ENCODE assay signal across 9 cellular contexts in the genomic region with DNA sequence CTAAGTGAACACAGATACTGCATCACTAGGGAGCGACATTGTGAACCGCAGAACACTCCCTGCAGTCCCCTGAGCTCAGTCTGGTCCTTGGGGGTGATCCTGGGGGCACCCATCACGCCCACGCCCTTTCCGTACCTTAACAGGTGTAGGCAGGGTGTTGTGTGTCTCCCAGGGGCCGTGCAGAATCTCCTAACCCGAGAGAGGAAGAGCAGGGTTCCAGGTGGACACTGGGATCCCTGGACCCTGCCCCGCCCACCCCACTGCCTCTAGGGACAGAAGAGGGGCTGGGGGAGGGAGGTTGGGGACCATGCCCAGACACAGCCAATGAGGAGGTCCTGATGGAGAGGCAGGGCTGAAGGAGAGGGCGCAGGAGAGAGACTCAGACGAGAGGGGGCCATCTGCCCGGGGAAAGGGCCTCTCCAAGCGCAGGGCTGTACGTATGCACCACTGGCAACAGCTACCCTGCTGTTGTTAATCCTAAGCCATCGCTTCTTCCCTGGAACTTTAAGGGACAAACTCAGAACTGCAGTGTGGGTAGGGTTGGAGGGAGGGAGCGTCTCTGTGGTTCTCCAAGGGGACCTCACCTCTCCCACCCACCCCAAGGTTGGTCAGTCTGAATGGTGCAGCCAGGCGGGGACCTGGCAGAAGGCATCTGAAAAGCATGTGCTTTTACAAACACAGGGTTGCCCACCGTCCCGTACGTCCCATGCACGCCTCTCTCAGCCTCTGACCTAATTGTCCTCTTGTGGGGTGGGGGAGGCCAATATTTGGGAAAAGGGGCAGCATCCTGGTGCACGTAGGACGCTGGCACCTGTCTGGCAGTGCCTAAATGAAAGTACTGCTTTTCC. TPM values are rescaled to one million over a fixed set of nuclear protein-coding genes. Genes with fewer than 3 reads are reported as not detected.
DNase-seq lines count a peak whose midpoint lies in the region; ATAC-seq and FAIRE-seq lines count a peak whose summit lies in the region.
"Had no signal": no experiment of that assay in that cellular context is flagged by ENCODE, and none has a peak within 500 bp of the region (broad histone marks: within the 10 kb centered on the region; RNA-seq: fewer than 3 reads in every experiment).

No MANE protein-coding gene starts in this region.

- ATAC-seq in HG03520 (IDR thresholded peaks at IDR 0.05; ENCODE audit: unreplicated experiment) (peak; percentile 27), HG03139 (IDR thresholded peaks at IDR 0.05; ENCODE audit: unreplicated experiment) (no peak), HG03045 (IDR thresholded peaks at IDR 0.05; ENCODE audit: unreplicated experiment) (no peak)

- in situ Hi-C loops in HAP-1 (cut with MboI; ENCODE audit: low sequenced_read_pairs) = no loop called here

- no peak for DNase-seq in GM19239 (ENCODE audit: insufficient read length, low spot score)
- peak; percentile 53 to 61 for DNase-seq in activated CD4-positive, alpha-beta T cell treated with anti-CD3 and anti-CD28 coated beads, Interleukin-2, amount 50 U/mL, for 48 hours
- peak; percentile 72 for DNase-seq in mesenteric fat pad (ENCODE audit: low spot score)
- DNase-seq in HTR-8/SVneo (ENCODE audit: insufficient read length, low spot score) = no peak
- no peak for DNase-seq in HAP-1 (ENCODE audit: low spot score in 2 of 2)

- FAIRE-seq in GM19239 (lab: Jason Lieb, UNC) (peak; percentile 94), HTR-8/SVneo (lab: Jason Lieb, UNC) (no peak)
- FAIRE-seq: endothelial cell of umbilical vein had no signal

- no peaks in the 10 kb centered on the region for H3K4me1 ChIP-seq in HAP-1

- no peaks in the 10 kb centered on the region for H3K27me3 ChIP-seq in HAP-1 (ENCODE audit: low read depth)

- H3K4me3 ChIP-seq in HAP-1 = no peak overlapping the region

- H3K36me3 ChIP-seq in HAP-1 (replicated peaks) = no peaks in the 10 kb centered on the region

- H3K9me3 ChIP-seq in HAP-1 = no peaks in the 10 kb centered on the region

RNA-seq across cellular contexts. Expression of a gene that starts 2.4 kb away (rescaled TPM):
- total RNA-seq in mesenteric fat pad = 2.5 TPM
- total RNA-seq: endothelial cell of umbilical vein had no signal

RNA-seq across cellular contexts. Expression of a gene that starts 56.9 kb away (rescaled TPM):
- 31.4 TPM for total RNA-seq in mesenteric fat pad

Comparison
In these comparisons a context has a peak if more than half of its experiments do, and no peak if none do; other contexts are left out.
1. DNase-seq: peak in activated CD4-positive, alpha-beta T cell treated with anti-CD3 and anti-CD28 coated beads, Interleukin-2, amount 50 U/mL, for 48 hours (2 of 2) and mesenteric fat pad (single experiment); none in GM19239 (single experiment), HTR-8/SVneo (single experiment) and HAP-1 (0 of 2).